8 cellular contexts compared by ENCODE assay signal in the genomic region with DNA sequence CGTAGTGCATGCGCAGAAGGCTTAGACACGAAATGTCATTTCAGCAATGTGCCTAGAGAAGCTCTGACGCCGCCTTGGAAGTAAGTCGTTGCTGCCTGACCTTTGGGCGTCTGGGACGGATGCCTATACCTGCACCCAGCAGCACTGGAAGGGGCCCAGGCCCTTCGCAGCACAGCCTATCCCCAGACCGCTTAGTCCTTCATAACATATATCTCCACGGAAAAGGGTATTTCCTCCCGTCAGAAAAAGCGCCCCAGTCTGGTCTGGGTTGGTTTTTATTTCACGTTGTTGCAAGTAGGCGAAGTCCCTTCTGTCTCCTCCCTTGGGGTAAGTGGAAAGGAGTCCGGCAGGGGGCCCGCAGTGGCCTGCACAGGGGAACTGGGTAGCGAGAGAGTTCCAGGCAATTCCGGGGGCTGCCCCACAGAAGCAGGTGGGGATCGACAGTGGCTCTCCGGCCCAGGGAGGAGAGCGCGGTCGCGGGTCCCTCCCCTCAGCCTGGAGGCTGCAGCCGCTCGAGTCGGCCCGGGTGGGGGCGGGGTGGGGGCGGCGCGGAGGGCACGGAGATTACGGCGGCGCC. TPM values are rescaled to one million over a fixed set of nuclear protein-coding genes. Genes with fewer than 3 reads are reported as not detected.
DNase-seq lines count a peak whose midpoint lies in the region; ATAC-seq, FAIRE-seq and TF ChIP-seq lines count a peak whose summit lies in the region.

No MANE protein-coding gene starts in this region.

- BruUV-seq in PC-9 (replicated peaks; lab: Mats Ljungman, UMichigan) = TSS peak; percentile 45

- H3K27me3 Mint-ChIP-seq in CD8-positive, alpha-beta T cell (ENCODE audit: low read depth) = peaks cover 37% of the 10 kb centered on the region

- CTCF ChIA-PET in GM10248 (lab: Yijun Ruan, JAX) = no interaction called here
- CTCF ChIA-PET in PC-9 (lab: Charles Lee) = no interaction called here
- CTCF ChIA-PET in CD8-positive, alpha-beta T cell (lab: Charles Lee) = no interaction called here

- TF ChIP-seq CTCF in GM10248 (IDR thresholded peaks at IDR 0.05; ENCODE audit: control extremely low read depth, extremely low read depth, low read depth, missing control alignments) (no peak), PC-9 (conservative IDR thresholded peaks at IDR 0.05) (peak; percentile 30; the same call in 1 of the 2 replicates), psoas muscle (IDR thresholded peaks at IDR 0.05) (peak; percentile 24)
- no peak for TF ChIP-seq CTCF in CD8-positive, alpha-beta T cell (IDR thresholded peaks at IDR 0.05)

- H3K4me1 Mint-ChIP-seq in CD8-positive, alpha-beta T cell (ENCODE audit: low read depth) = peaks cover 8% of the 10 kb centered on the region

- H3K27ac ChIP-seq in PC-9 (peak overlapping the region; percentile 21), psoas muscle (peak overlapping the region; percentile 99)
- H3K27ac ChIP-seq in CD8-positive, alpha-beta T cell (ENCODE audit: low read depth, low read length) = no peak overlapping the region

- peaks cover 5% of the 10 kb centered on the region; the same call in 1 of the 2 replicates for H3F3A ChIP-seq in PC-9 (ENCODE audit: insufficient read depth, low read depth)

- H2AFZ ChIP-seq in PC-9 = peak overlapping the region; percentile 98

- no peak for FAIRE-seq in RCC 7860 (lab: Jason Lieb, UNC)

- no peaks in the 10 kb centered on the region for H3K36me3 Mint-ChIP-seq in CD8-positive, alpha-beta T cell

- H3K9me3 Mint-ChIP-seq in CD8-positive, alpha-beta T cell = no peaks in the 10 kb centered on the region

- no peak overlapping the region for H3K4me3 Mint-ChIP-seq in CD8-positive, alpha-beta T cell

- H3K9me2 ChIP-seq in PC-9 (ENCODE audit: insufficient read depth) = no peaks in the 10 kb centered on the region

- ATAC-seq in Right ventricle myocardium superior (ENCODE audit: poor library complexity) = peak; percentile 74
- ATAC-seq in psoas muscle = peak; percentile 55 to 74 (median 69)
- ATAC-seq in CD8-positive, alpha-beta T cell = no peak
- no peak for ATAC-seq in GM21360 (IDR thresholded peaks at IDR 0.05; ENCODE audit: unreplicated experiment)

- no peaks in the 10 kb centered on the region for H4K20me1 ChIP-seq in PC-9 (ENCODE audit: insufficient read depth)

- H3K4me1 ChIP-seq in PC-9 (replicated peaks; ENCODE audit: insufficient read depth) (peaks cover 19% of the 10 kb centered on the region), psoas muscle (peaks cover 18% of the 10 kb centered on the region)
- no peaks in the 10 kb centered on the region for H3K4me1 ChIP-seq in CD8-positive, alpha-beta T cell (ENCODE audit: insufficient read depth, low read length)

- peak overlapping the region; percentile 69 for H3K4me3 ChIP-seq in PC-9
- peak overlapping the region; percentile 93 for H3K4me3 ChIP-seq in psoas muscle
- H3K4me3 ChIP-seq in CD8-positive, alpha-beta T cell (ENCODE audit: low read depth, low read length) = no peak overlapping the region

- POLR2A ChIA-PET in GM10248 (lab: Yijun Ruan, JAX) = no interaction called here
- POLR2A ChIA-PET in PC-9 (lab: Charles Lee; ENCODE audit: unreplicated experiment) = no interaction called here
- POLR2A ChIA-PET in CD8-positive, alpha-beta T cell (lab: Charles Lee) = no interaction called here

- 3 to 13% (median 7%) methylated on average over 19 to 37 of the region's 37 CpGs for WGBS in psoas muscle, 3 donors

- intact Hi-C loops in PC-9 (cut with micrococcal nuclease; ENCODE audit: unreplicated experiment) = loop anchor here (1.0 to 10.0 kb wide), 5 partner anchors 100 to 278 kb away; no protein-coding TSS in a partner anchor
- intact Hi-C loops in Right ventricle myocardium superior (cut with DNase I) = no loop called here
- intact Hi-C loops in psoas muscle (cut with DNase I) = loop anchor here in 1 of 2 donors (1.0 to 5.0 kb wide), 3 partner anchors 127 to 277 kb away; no protein-coding TSS in a partner anchor
- intact Hi-C loops in CD8-positive, alpha-beta T cell (cut with DNase I, micrococcal nuclease) = no loop called here

- H3K27ac Mint-ChIP-seq in CD8-positive, alpha-beta T cell = no peak overlapping the region

- H3K79me2 ChIP-seq in PC-9 (ENCODE audit: low read depth) = no peaks in the 10 kb centered on the region

- DNase-seq in GM10248 (ENCODE audit: extremely low spot score) = peak; percentile 10
- peak in 1 of 2 experiments; percentile 44 for DNase-seq in PC-9
- DNase-seq in Right ventricle myocardium superior = peak; percentile 54
- peak; percentile 59 to 80 for DNase-seq in psoas muscle
- DNase-seq in RCC 7860 (ENCODE audit: low spot score) = no peak
- no peak for DNase-seq in CD8-positive, alpha-beta T cell
- DNase-seq in activated CD4-positive, alpha-beta T cell treated with anti-CD3 and anti-CD28 coated beads for 1 hour = no peak

- H3K36me3 ChIP-seq in PC-9 (ENCODE audit: low read depth) (no peaks in the 10 kb centered on the region), psoas muscle (ENCODE audit: insufficient read depth in 1 of 2, low read depth in 1 of 2) (no peaks in the 10 kb centered on the region)
- no peaks in the 10 kb centered on the region for H3K36me3 ChIP-seq in CD8-positive, alpha-beta T cell (ENCODE audit: insufficient read depth, low read length)

- H3K27me3 ChIP-seq in PC-9 (ENCODE audit: insufficient read depth, low read depth) (peaks cover 26% of the 10 kb centered on the region; the same call in 1 of the 2 replicates), psoas muscle (ENCODE audit: insufficient read depth in 3 of 3, low read length in 2 of 3) (no peaks in the 10 kb centered on the region)
- H3K27me3 ChIP-seq in CD8-positive, alpha-beta T cell (ENCODE audit: insufficient read depth, low read length) = peaks cover 9% of the 10 kb centered on the region

- peak overlapping the region; percentile 95 for H3K4me2 ChIP-seq in PC-9

- no peaks in the 10 kb centered on the region for H3K9me3 ChIP-seq in PC-9 (ENCODE audit: insufficient read depth, low read depth)
- H3K9me3 ChIP-seq in psoas muscle = no peaks in the 10 kb centered on the region
- H3K9me3 ChIP-seq in CD8-positive, alpha-beta T cell (ENCODE audit: low read length) = no peaks in the 10 kb centered on the region

RNA-seq across cellular contexts. Expression of a gene that starts 0.6 kb away (rescaled TPM):
- total RNA-seq in PC-9 (2021) (9.8 and 10.6 TPM in 2 replicates), Right ventricle myocardium superior (20.4 TPM), psoas muscle (10 to 100 TPM; 32.8 to 48.3 (median 37.4) TPM)
- polyA plus RNA-seq in psoas muscle = 10 to 100 TPM in 2 of 3 donors, 1 to 10 TPM in 1; 5.6 to 22.2 (median 12.8) TPM
- total RNA-seq in CD8-positive, alpha-beta T cell = not detected

Comparison
In these comparisons a context has a peak if more than half of its experiments do, and no peak if none do; other contexts are left out.
1. DNase-seq: peak in GM10248 (single experiment), Right ventricle myocardium superior (single experiment) and psoas muscle (2 of 2); none in RCC 7860 (single experiment), CD8-positive, alpha-beta T cell (0 of 7) and activated CD4-positive, alpha-beta T cell treated with anti-CD3 and anti-CD28 coated beads for 1 hour (single experiment).
2. CTCF ChIP-seq: peak in PC-9 (single experiment) and psoas muscle (single experiment); none in GM10248 (single experiment) and CD8-positive, alpha-beta T cell (single experiment).
3. ATAC-seq: peak in Right ventricle myocardium superior (single experiment) and psoas muscle (4 of 4); none in CD8-positive, alpha-beta T cell (single experiment) and GM21360 (single experiment).
4. RNA of a gene that starts 0.6 kb away (total RNA-seq): 32.8 to 48.3 TPM in psoas muscle, 20.4 TPM in Right ventricle myocardium superior (single experiment) and 9.8 to 10.6 TPM in PC-9; not detected in CD8-positive, alpha-beta T cell; every median in the first group is over 10 times any median in the second.